33 cellular contexts compared by ENCODE assay signal in the genomic region with DNA sequence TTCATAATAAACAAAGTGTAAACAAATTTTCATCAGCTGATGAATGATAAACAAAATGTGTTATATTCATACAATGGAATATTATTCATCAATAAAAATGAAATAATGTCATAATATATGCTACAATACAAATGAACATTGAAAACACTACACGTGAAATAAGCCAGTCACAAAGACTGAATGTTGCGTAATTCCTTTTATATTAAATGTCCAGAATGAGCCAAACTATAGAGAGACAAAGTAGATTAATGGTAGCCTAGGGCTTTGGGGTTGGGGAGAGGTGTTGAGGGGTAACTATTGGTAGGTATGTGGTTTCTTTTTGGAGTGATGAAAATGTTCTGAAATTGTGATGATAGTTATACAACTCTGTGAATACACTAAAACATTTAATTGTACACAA.
"Had no signal": no experiment of that assay in that cellular context is flagged by ENCODE, and none has a peak within 500 bp of the region (broad histone marks: within the 10 kb centered on the region; RNA-seq: fewer than 3 reads in every experiment).

No MANE protein-coding gene starts in this region.

- ATAC-seq: activated naive CD4-positive, alpha-beta T cell treated with anti-CD3 and anti-CD28 coated beads, Interleukin-2, amount 50 U/mL, for 72 hours; activated naive CD8-positive, alpha-beta T cell treated with anti-CD3 and anti-CD28 coated beads, Interleukin-2, amount 50 U/mL, for 24 hours; activated T-cell treated with anti-CD3 and anti-CD28 coated beads, Interleukin-2, amount 50 U/mL, for 4 hours; activated T-cell treated with anti-CD3 and anti-CD28 coated beads, Interleukin-2, amount 50 U/mL, for 72 hours; activated T-helper 17 cell treated with anti-CD3 and anti-CD28 coated beads, Interleukin-2, amount 50 U/mL, for 72 hours; body of pancreas had no signal

- H3K4me3 ChIP-seq: adrenal gland, ascending aorta, body of pancreas, breast epithelium, cardiac muscle cell had no signal

- DNase-seq: activated effector memory CD4-positive, alpha-beta T cell treated with anti-CD3 and anti-CD28 coated beads, Interleukin-2, amount 50 U/mL, for 16 hours; activated effector memory CD4-positive, alpha-beta T cell treated with Interleukin-2 at 50 U/mL for 16 hours; activated gamma-delta T cell; activated gamma-delta T cell treated with Interleukin-2 at 50 U/mL for 16 hours; activated naive CD4-positive, alpha-beta T cell; activated naive CD4-positive, alpha-beta T cell treated with anti-CD3 and anti-CD28 coated beads for 36 hours; activated naive CD4-positive, alpha-beta T cell treated with anti-CD3 and anti-CD28 coated beads, Interleukin-2, amount 10 ng/mL, durations not matched to agents 7 days and 5 days; activated naive CD4-positive, alpha-beta T cell treated with anti-CD3 and anti-CD28 coated beads, Interleukin-2, amount 50 U/mL, for 16 hours; activated naive CD4-positive, alpha-beta T cell treated with Interleukin-2 at 50 U/mL for 16 hours; activated naive CD8-positive, alpha-beta T cell treated with anti-CD3 and anti-CD28 coated beads for 36 hours; activated naive CD8-positive, alpha-beta T cell treated with anti-CD3 and anti-CD28 coated beads, Interleukin-2, amount 10 ng/mL, durations not matched to agents 7 days and 5 days; activated naive CD8-positive, alpha-beta T cell treated with anti-CD3 and anti-CD28 coated beads, Interleukin-2, amount 50 U/mL, for 24 hours; activated T-cell treated with anti-CD3 and anti-CD28 coated beads, Interleukin-2, amount 50 U/mL, for 24 hours; activated T-cell treated with anti-CD3 and anti-CD28 coated beads, Interleukin-2, amount 50 U/mL, for 4 hours; activated T-cell treated with anti-CD3 and anti-CD28 coated beads, Interleukin-2, amount 50 U/mL, for 48 hours; activated T-cell treated with anti-CD3 and anti-CD28 coated beads, Interleukin-2, amount 50 U/mL, for 72 hours; adrenal gland; amniotic stem cell; amygdala; anterior cingulate cortex; body of pancreas; brain microvascular endothelial cell; caudate nucleus; central memory CD4-positive, alpha-beta T cell; cerebellar nuclear complex had no signal

- H3K27me3 ChIP-seq: adrenal gland, ascending aorta, body of pancreas, brain microvascular endothelial cell, breast epithelium, cardiac muscle cell had no signal

- H3K4me1 ChIP-seq: adrenal gland, ascending aorta, body of pancreas, breast epithelium had no signal

- H3K36me3 ChIP-seq: adrenal gland, ascending aorta, brain microvascular endothelial cell, breast epithelium, cardiac muscle cell had no signal

- H3K9me3 ChIP-seq: adrenal gland, ascending aorta, body of pancreas, breast epithelium had no signal

- FAIRE-seq: astrocyte, bronchial epithelial cell, colon had no signal

- H3K27ac ChIP-seq: adrenal gland, ascending aorta, body of pancreas, brain microvascular endothelial cell, breast epithelium, cardiac muscle cell had no signal
